Comparison of ENCODE assay signal across 8 cellular contexts in the genomic region with DNA sequence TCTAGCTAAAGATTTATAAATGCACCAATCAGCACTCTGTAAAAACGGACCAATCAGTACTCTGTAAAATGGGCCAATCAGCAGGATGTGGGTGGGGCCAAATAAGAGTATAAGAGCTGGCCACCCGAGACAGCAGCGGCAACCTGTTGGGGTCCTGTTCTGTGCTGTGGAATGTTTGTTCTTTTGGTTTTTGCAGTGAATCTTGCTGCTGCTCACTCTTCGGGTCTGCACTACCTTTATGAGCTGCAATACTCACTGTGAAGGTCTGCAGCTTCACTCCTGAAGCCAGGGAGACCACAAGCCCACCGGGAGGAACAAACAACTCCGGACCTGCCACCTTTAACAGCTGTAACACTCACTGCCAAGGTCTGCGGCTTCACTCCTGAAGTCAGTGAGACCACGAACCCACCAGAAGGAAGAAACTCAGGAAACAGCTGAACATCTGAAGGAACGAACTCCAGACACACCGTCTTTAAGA. TPM values are rescaled to one million over a fixed set of nuclear protein-coding genes. Genes with fewer than 3 reads are reported as not detected.
DNase-seq lines count a peak whose midpoint lies in the region; ATAC-seq, FAIRE-seq and TF ChIP-seq lines count a peak whose summit lies in the region.
"Not testable (repeated sequence)": the region's sequence is repeated elsewhere in the genome, so short reads cannot be mapped to it uniquely, and the experiment has no call there.

No MANE protein-coding gene starts in this region.

- TF ChIP-seq POLR2A in HepG2 (IDR thresholded peaks at IDR 0.05; ENCODE audit: insufficient read depth in 1 of 2, low read depth in 2 of 2, low read length in 2 of 2): not testable (repeated sequence)

- not testable (repeated sequence) for H3K36me3 ChIP-seq in DND-41 (ENCODE audit: insufficient read depth, low read length); astrocyte (ENCODE audit: insufficient read depth, low read length); HepG2 (replicated peaks in 1 of 2; ENCODE audit: control insufficient read depth in 1 of 2, insufficient read depth in 2 of 2, low read length in 2 of 2); thoracic aorta

- not testable (repeated sequence) for H3K36me3 Mint-ChIP-seq in astrocyte (ENCODE audit: low read depth, unreplicated experiment)

- CTCF ChIA-PET in HepG2 (lab: Yijun Ruan, JAX; ENCODE audit: low intra/inter-chr PET ratio, low total read pairs): not testable (repeated sequence)

- 70% methylated on average over 8 of the region's 10 CpGs for WGBS in HepG2 (ENCODE audit: low lambda C conversion rate)

- TF ChIP-seq EP300 in HepG2 (IDR thresholded peaks at IDR 0.05; ENCODE audit: low read depth in 2 of 2, low read length in 2 of 2); HepG2 (CRISPR knock-in tag; IDR thresholded peaks at IDR 0.05; ENCODE audit: borderline replicate concordance): not testable (repeated sequence)

- peak; percentile 75 for DNase-seq in DND-41
- peak; percentile 2 for DNase-seq in OCI-M1 (lab: John Stamatoyannopoulos, UW)
- DNase-seq in activated CD4-positive, alpha-beta T cell treated with anti-CD3 and anti-CD28 coated beads, Interleukin-2, amount 50 U/mL, for 1 hour: peak; percentile 41
- peak; percentile 39 to 57 for DNase-seq in activated T-cell treated with anti-CD3 and anti-CD28 coated beads, Interleukin-2, amount 50 U/mL, for 48 hours
- DNase-seq in astrocyte (ENCODE audit: low read depth); HepG2 (ENCODE audit: low spot score); thoracic aorta (ENCODE audit: low spot score): not testable (repeated sequence)
- DNase-seq in stimulated activated CD4-positive, alpha-beta T cell treated with anti-CD3 and anti-CD28 coated beads, Interleukin-2, amount 100 ng/mL, for 24 hours: peak; percentile 33 to 47

- TF ChIP-seq CTCF in DND-41 (IDR thresholded peaks at IDR 0.05; ENCODE audit: borderline replicate concordance, extremely low read depth, low read length, poor library complexity, severe bottlenecking); astrocyte (IDR thresholded peaks at IDR 0.05; ENCODE audit: insufficient read depth, low read depth, low read length); HepG2 (CRISPR knock-in tag; IDR thresholded peaks at IDR 0.05); thoracic aorta (IDR thresholded peaks at IDR 0.05): not testable (repeated sequence)

- in situ Hi-C loops in HepG2 (cut with HindIII; ENCODE audit: extremely low pct_ligation_motif_present, low pct_unique_long_range_greater_than_20kb): not testable (repeated sequence)

- peak overlapping the region; percentile 63 for H3K4me2 ChIP-seq in DND-41 (ENCODE audit: insufficient read depth, low read length)
- H3K4me2 ChIP-seq in astrocyte (ENCODE audit: low read length); HepG2 (ENCODE audit: low read depth, low read length): not testable (repeated sequence)

- H3K4me3 ChIP-seq in DND-41 (ENCODE audit: low read depth in 1 of 2, low read length in 2 of 2) (peak overlapping the region in 1 of 2 experiments; percentile 47; a peak in 2 of 4 replicates), thoracic aorta (peak overlapping the region; percentile 36)
- H3K4me3 ChIP-seq in astrocyte (ENCODE audit: insufficient read depth, low read depth, low read length); HepG2 (replicated peaks in 1 of 3; ENCODE audit: insufficient read depth in 1 of 3, low read depth in 2 of 3, low read length in 3 of 3): not testable (repeated sequence)

- peak overlapping the region; percentile 39 for H3K9ac ChIP-seq in DND-41 (ENCODE audit: low read depth, low read length)
- not testable (repeated sequence) for H3K9ac ChIP-seq in astrocyte (ENCODE audit: low read length); HepG2 (ENCODE audit: insufficient read depth, low read depth, low read length)

- not testable (repeated sequence) for H3K9me3 Mint-ChIP-seq in astrocyte (ENCODE audit: unreplicated experiment)

- FAIRE-seq in astrocyte (lab: Jason Lieb, UNC); HepG2 (lab: Jason Lieb, UNC): not testable (repeated sequence)

- peak overlapping the region; percentile 54; the same call in 1 of the 2 replicates for H2AFZ ChIP-seq in DND-41 (ENCODE audit: low read depth, low read length)
- H2AFZ ChIP-seq in astrocyte (ENCODE audit: low read depth, low read length); HepG2 (ENCODE audit: low read length): not testable (repeated sequence)

- not testable (repeated sequence) for H4K20me1 ChIP-seq in DND-41 (ENCODE audit: insufficient read depth, low read length); astrocyte (ENCODE audit: insufficient read depth, low read length); HepG2 (ENCODE audit: insufficient read depth, low read length)

- intact Hi-C loops in HepG2 (cut with micrococcal nuclease; ENCODE audit: unreplicated experiment): not testable (repeated sequence)

- POLR2A ChIA-PET in HepG2 (lab: Yijun Ruan, JAX): interaction anchor here (1.3 kb wide), 1 partner anchor 44 kb away, joined by 4 read pairs; the partner anchor contains the start of gene GOLGA5

- peaks cover 53% of the 10 kb centered on the region for H3K4me1 ChIP-seq in DND-41 (ENCODE audit: insufficient read depth, low read length)
- not testable (repeated sequence) for H3K4me1 ChIP-seq in astrocyte (ENCODE audit: insufficient read depth, low read length)
- H3K4me1 ChIP-seq in HepG2 (ENCODE audit: insufficient read depth, low read length): peaks cover 50% of the 10 kb centered on the region
- H3K4me1 ChIP-seq in thoracic aorta (ENCODE audit: control insufficient read depth in 1 of 2, low read depth in 2 of 2): peaks cover 2 to 21% of the 10 kb centered on the region in 2 donors

- peak overlapping the region; percentile 75 for H3K27ac ChIP-seq in DND-41 (ENCODE audit: low read length)
- H3K27ac ChIP-seq in astrocyte (ENCODE audit: low read depth, low read length); HepG2 (ENCODE audit: extremely low read length, insufficient read depth, low read length); thoracic aorta: not testable (repeated sequence)

- not testable (repeated sequence) for BruUV-seq in HepG2 (replicated peaks; lab: Mats Ljungman, UMichigan)

- not testable (repeated sequence) for H3K27me3 Mint-ChIP-seq in astrocyte (ENCODE audit: low read depth, unreplicated experiment)

- not testable (repeated sequence) for H3K27me3 ChIP-seq in DND-41 (ENCODE audit: insufficient read depth, low read length, poor library complexity); astrocyte (ENCODE audit: insufficient read depth, low read length); HepG2 (ENCODE audit: control insufficient read depth in 1 of 2, insufficient read depth in 2 of 2, low read length in 2 of 2); thoracic aorta (replicated peaks; ENCODE audit: insufficient read depth)

- not testable (repeated sequence) for H3K4me3 Mint-ChIP-seq in astrocyte (ENCODE audit: unreplicated experiment)

- not testable (repeated sequence) for H3K79me2 ChIP-seq in DND-41 (ENCODE audit: insufficient read depth, low read length); astrocyte (ENCODE audit: insufficient read depth, low read length); HepG2 (ENCODE audit: insufficient read depth, low read length)

- not testable (repeated sequence) for H3K9me3 ChIP-seq in DND-41 (ENCODE audit: insufficient read depth, low read length, severe bottlenecking); astrocyte (ENCODE audit: insufficient read depth, low read depth, low read length); HepG2 (ENCODE audit: low read length); thoracic aorta

- peaks cover 26% of the 10 kb centered on the region for H3K4me1 Mint-ChIP-seq in astrocyte (ENCODE audit: low read depth, unreplicated experiment)

- peak overlapping the region; percentile 6 for H3K27ac Mint-ChIP-seq in astrocyte (ENCODE audit: unreplicated experiment)

- ATAC-seq in DND-41 (ENCODE audit: insufficient read depth, low read depth): peak; percentile 64
- ATAC-seq in HepG2; thoracic aorta (ENCODE audit: insufficient number of reproducible peaks, low FRiP score, low read depth): not testable (repeated sequence)

- TF ChIP-seq RAD21 in HepG2 (CRISPR knock-in tag; IDR thresholded peaks at IDR 0.05): not testable (repeated sequence)

RNA-seq across cellular contexts. Expression of gene LGMN, which starts 1.9 kb away (rescaled TPM):
- 232 and 278 TPM in 2 replicates for total RNA-seq in astrocyte
- total RNA-seq in HepG2 (2016; rRNA removed; fragmentation: Illumina TruSeq; extraction: Trizol): 10.4 and 28.9 TPM in 2 replicates
- 3.0 and 5.2 TPM in 2 replicates for total RNA-seq in HepG2 (2016; cell fraction: cytosol; rRNA removed; fragmentation: Illumina TruSeq; extraction: Trizol; ENCODE audit: low read depth)
- total RNA-seq in HepG2 (2016; cell fraction: insoluble cytoplasmic fraction; rRNA removed; fragmentation: Illumina TruSeq; extraction: Trizol): 10.1 and 29.2 TPM in 2 replicates
- 6.4 and 6.6 TPM in 2 replicates for total RNA-seq in HepG2 (2016; cell fraction: membrane; rRNA removed; fragmentation: Illumina TruSeq; extraction: Trizol)
- 26.8 and 34.0 TPM in 2 replicates for total RNA-seq in HepG2 (2016; cell fraction: nucleus; rRNA removed; fragmentation: Illumina TruSeq; extraction: Trizol)
- polyA plus RNA-seq in HepG2 (2011; rRNA removed): 76.4 and 83.6 TPM in 2 replicates
- polyA plus RNA-seq in HepG2 (2011; cell fraction: cytosol; rRNA removed): 76.0 and 85.2 TPM in 2 replicates
- polyA plus RNA-seq in HepG2 (2011; cell fraction: nucleus; rRNA removed): 50.5 and 61.9 TPM in 2 replicates
- polyA plus RNA-seq in HepG2 (2012): 45.0 and 57.9 TPM in 2 replicates
- 3.5 and 4.0 TPM in 2 replicates for polyA plus RNA-seq in HepG2 (2016; cell fraction: cytosol; fragmentation: Illumina TruSeq; extraction: Trizol; ENCODE audit: low read depth)
- polyA plus RNA-seq in HepG2 (2016; cell fraction: insoluble cytoplasmic fraction; fragmentation: Illumina TruSeq; extraction: Trizol; ENCODE audit: low read depth): 12.3 and 12.9 TPM in 2 replicates
- 4.3 and 4.4 TPM in 2 replicates for polyA plus RNA-seq in HepG2 (2016; cell fraction: membrane; fragmentation: Illumina TruSeq; extraction: Trizol; ENCODE audit: low read depth)
- 46.4 and 49.9 TPM in 2 replicates for polyA plus RNA-seq in HepG2 (2016; cell fraction: nucleus; fragmentation: Illumina TruSeq; extraction: Trizol; ENCODE audit: insufficient read depth, low read depth)
- 30.5 and 33.0 TPM in 2 replicates for polyA minus RNA-seq in HepG2 (2011; rRNA and poly(A)+ RNA removed; ENCODE audit: low replicate concordance)
- 17.5 and 19.4 TPM in 2 replicates for polyA minus RNA-seq in HepG2 (2011; cell fraction: cytosol; rRNA and poly(A)+ RNA removed)
- 14.9 and 23.0 TPM in 2 replicates for polyA minus RNA-seq in HepG2 (2011; cell fraction: nucleus; rRNA and poly(A)+ RNA removed)
- total RNA-seq in thoracic aorta: 100 to 1,000 TPM in 1 of 2 donors, 10 to 100 TPM in 1; 83.6 to 167 TPM

RNA-seq across cellular contexts. Expression of gene GOLGA5, which starts 43.8 kb away (rescaled TPM):
- 43.1 and 49.4 TPM in 2 replicates for total RNA-seq in astrocyte
- 40.0 and 54.6 TPM in 2 replicates for total RNA-seq in HepG2 (2016; rRNA removed; fragmentation: Illumina TruSeq; extraction: Trizol)
- 18.6 and 23.9 TPM in 2 replicates for total RNA-seq in HepG2 (2016; cell fraction: cytosol; rRNA removed; fragmentation: Illumina TruSeq; extraction: Trizol; ENCODE audit: low read depth)
- total RNA-seq in HepG2 (2016; cell fraction: insoluble cytoplasmic fraction; rRNA removed; fragmentation: Illumina TruSeq; extraction: Trizol): 38.1 and 54.7 TPM in 2 replicates
- total RNA-seq in HepG2 (2016; cell fraction: membrane; rRNA removed; fragmentation: Illumina TruSeq; extraction: Trizol): 41.5 and 47.7 TPM in 2 replicates
- total RNA-seq in HepG2 (2016; cell fraction: nucleus; rRNA removed; fragmentation: Illumina TruSeq; extraction: Trizol): 21.9 and 23.1 TPM in 2 replicates
- 25.7 and 31.0 TPM in 2 replicates for polyA plus RNA-seq in HepG2 (2011; rRNA removed)
- polyA plus RNA-seq in HepG2 (2011; cell fraction: cytosol; rRNA removed): 16.9 and 24.2 TPM in 2 replicates
- polyA plus RNA-seq in HepG2 (2011; cell fraction: nucleus; rRNA removed): 9.2 and 10.4 TPM in 2 replicates
- polyA plus RNA-seq in HepG2 (2012): 27.9 and 42.1 TPM in 2 replicates
- 13.0 and 14.4 TPM in 2 replicates for polyA plus RNA-seq in HepG2 (2016; cell fraction: cytosol; fragmentation: Illumina TruSeq; extraction: Trizol; ENCODE audit: low read depth)
- 51.6 and 52.3 TPM in 2 replicates for polyA plus RNA-seq in HepG2 (2016; cell fraction: insoluble cytoplasmic fraction; fragmentation: Illumina TruSeq; extraction: Trizol; ENCODE audit: low read depth)
- 30.5 and 32.1 TPM in 2 replicates for polyA plus RNA-seq in HepG2 (2016; cell fraction: membrane; fragmentation: Illumina TruSeq; extraction: Trizol; ENCODE audit: low read depth)
- 28.4 and 29.6 TPM in 2 replicates for polyA plus RNA-seq in HepG2 (2016; cell fraction: nucleus; fragmentation: Illumina TruSeq; extraction: Trizol; ENCODE audit: insufficient read depth, low read depth)
- polyA minus RNA-seq in HepG2 (2011; rRNA and poly(A)+ RNA removed; ENCODE audit: low replicate concordance): 9.6 and 9.8 TPM in 2 replicates
- 19.8 and 26.8 TPM in 2 replicates for polyA minus RNA-seq in HepG2 (2011; cell fraction: cytosol; rRNA and poly(A)+ RNA removed)
- polyA minus RNA-seq in HepG2 (2011; cell fraction: nucleus; rRNA and poly(A)+ RNA removed): 27.6 and 40.0 TPM in 2 replicates
- total RNA-seq in thoracic aorta: 10 to 100 TPM; 29.5 to 41.9 TPM
